ENCODE assay signal across 19 cellular contexts in the genomic region with DNA sequence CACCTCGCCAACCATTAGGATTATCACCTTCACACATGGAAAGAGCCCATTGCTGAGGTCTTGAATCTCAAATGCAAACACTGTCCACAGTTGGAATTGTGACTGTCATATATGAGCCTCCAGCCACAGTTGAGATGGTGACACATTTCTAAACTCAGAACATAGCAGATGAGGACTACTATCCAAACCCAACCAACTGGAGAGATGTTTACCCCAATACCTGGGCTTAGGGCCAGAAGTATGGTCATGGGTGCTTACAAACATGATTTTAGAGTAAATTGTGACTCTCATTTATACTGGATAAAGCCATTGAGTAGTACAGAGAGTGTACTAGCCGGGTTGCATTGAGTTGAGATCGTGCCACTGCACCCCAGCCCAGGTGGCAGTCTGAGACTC.
"Had no signal": no experiment of that assay in that cellular context is flagged by ENCODE, and none has a peak within 500 bp of the region (broad histone marks: within the 10 kb centered on the region; RNA-seq: fewer than 3 reads in every experiment).

No MANE protein-coding gene starts in this region.

- H3K4me3 ChIP-seq: colonic mucosa, dorsolateral prefrontal cortex, esophagus muscularis mucosa, gastrocnemius medialis, ovary, right lobe of liver, skin epidermis, thoracic aorta, upper lobe of left lung had no signal

- ATAC-seq: effector memory CD8-positive, alpha-beta T cell; gastrocnemius medialis; natural killer cell treated with Interleukin-12 subunit alpha and Interleukin-12 subunit beta and Interleukin-15 and Interleukin-18, amount 100 ng/mL, for 72 hours; right lobe of liver; stimulated activated memory B cell treated with anti-CD40 and anti-IgM and Interleukin-4, amounts not matched to agents 10 μg/mL and 1 μg/mL and 100 μg/mL, for 72 hours; T-cell had no signal

- H3K27ac ChIP-seq: colonic mucosa, dorsolateral prefrontal cortex, esophagus muscularis mucosa, gastrocnemius medialis, ovary, right lobe of liver, thoracic aorta, upper lobe of left lung, VCaP had no signal

- H3K36me3 ChIP-seq: colonic mucosa, gastrocnemius medialis, ovary, right lobe of liver, thoracic aorta had no signal

- H3K4me1 ChIP-seq: colonic mucosa, esophagus muscularis mucosa, gastrocnemius medialis, right lobe of liver, upper lobe of left lung had no signal

- H3K27me3 ChIP-seq: colonic mucosa, dorsolateral prefrontal cortex, esophagus muscularis mucosa, gastrocnemius medialis, ovary, right lobe of liver, upper lobe of left lung had no signal

- H3K9me3 ChIP-seq: colonic mucosa, esophagus muscularis mucosa, gastrocnemius medialis, ovary, right lobe of liver, thoracic aorta had no signal

- DNase-seq: activated CD4-positive, alpha-beta T cell treated with anti-CD3 and anti-CD28 coated beads, Interleukin-2, amount 50 U/mL, for 1 hour; activated naive CD8-positive, alpha-beta T cell treated with anti-CD3 and anti-CD28 coated beads for 36 hours; colonic mucosa; dorsolateral prefrontal cortex; effector memory CD8-positive, alpha-beta T cell; gastrocnemius medialis; hypothalamus; midbrain; ovary; right lobe of liver; stimulated activated CD4-positive, alpha-beta T cell treated with anti-CD3 and anti-CD28 coated beads, Interleukin-2, amount 100 ng/mL, for 24 hours; T-cell; upper lobe of left lung had no signal
